In the genomic region with DNA sequence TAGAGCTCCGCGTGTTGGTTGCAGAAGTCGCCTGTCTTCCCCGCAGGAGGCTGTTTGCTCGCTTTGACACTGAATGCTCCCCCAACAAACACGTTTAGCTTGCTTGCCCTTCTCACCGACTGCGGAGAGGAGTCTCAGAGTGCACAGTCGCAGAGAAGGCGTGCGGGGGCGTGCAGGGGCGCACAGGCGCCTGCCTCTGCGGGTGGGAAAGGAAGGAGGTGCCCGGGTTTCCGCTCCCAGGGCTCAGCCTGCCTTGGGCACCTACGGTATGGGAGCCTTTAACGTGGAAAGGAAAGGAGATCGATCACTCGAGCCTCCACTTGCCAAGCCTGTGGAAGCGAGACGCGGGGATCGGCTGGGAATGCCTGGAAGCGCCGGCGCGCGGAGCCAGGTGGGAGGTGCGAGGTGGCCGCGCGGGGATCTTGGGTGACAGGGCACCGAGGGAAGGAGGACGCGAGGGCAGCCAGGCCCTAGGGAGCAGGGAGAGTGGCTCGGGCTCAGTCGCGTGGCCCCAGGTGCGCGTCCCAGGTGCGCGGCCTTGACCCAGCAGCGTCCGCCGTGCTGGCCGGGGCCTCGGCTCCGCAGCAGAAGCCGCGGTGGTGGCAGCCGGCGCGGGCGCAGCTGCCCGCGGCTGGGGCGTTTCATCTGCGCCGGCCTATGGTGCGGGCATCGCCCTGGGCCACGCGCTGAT, we compare ENCODE assay signal across 1 cellular context.
TF ChIP-seq lines count a peak whose summit lies in the region.

A gene (plus strand): TSS at position 419 of the 691 bp plus-strand sequence. CDS start 749 bp downstream, outside the sequence.

TF ChIP-seq in A549, 52 proteins besides CTCF, POLR2A, EP300 and RAD21 (continued from another document):
- TF ChIP-seq, protein P1, sequence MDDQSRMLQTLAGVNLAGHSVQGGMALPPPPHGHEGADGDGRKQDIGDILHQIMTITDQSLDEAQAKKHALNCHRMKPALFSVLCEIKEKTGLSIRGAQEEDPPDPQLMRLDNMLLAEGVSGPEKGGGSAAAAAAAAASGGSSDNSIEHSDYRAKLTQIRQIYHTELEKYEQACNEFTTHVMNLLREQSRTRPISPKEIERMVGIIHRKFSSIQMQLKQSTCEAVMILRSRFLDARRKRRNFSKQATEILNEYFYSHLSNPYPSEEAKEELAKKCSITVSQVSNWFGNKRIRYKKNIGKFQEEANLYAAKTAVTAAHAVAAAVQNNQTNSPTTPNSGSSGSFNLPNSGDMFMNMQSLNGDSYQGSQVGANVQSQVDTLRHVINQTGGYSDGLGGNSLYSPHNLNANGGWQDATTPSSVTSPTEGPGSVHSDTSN (IDR thresholded peaks at IDR 0.05): 0 out of 2 replicates have a peak, but pooled peaks have one; percentile 26
- no peak for TF ChIP-seq ZSCAN20 (CRISPR knock-in tag; IDR thresholded peaks at IDR 0.05)
- peak; percentile 85 to 97 for TF ChIP-seq JUN (IDR thresholded peaks at IDR 0.05)
- no peak for TF ChIP-seq NR3C1 (IDR thresholded peaks at IDR 0.05)
- TF ChIP-seq HOXB5 (CRISPR knock-in tag; IDR thresholded peaks at IDR 0.05): peak; percentile 64; the same call in 1 of the 2 replicates
- 0 out of 2 replicates have a peak, but pooled peaks have one; percentile 38 for TF ChIP-seq KDM5A (IDR thresholded peaks at IDR 0.05)
- no peak; the same call in none of the 2 replicates for TF ChIP-seq MYC (IDR thresholded peaks at IDR 0.05; ENCODE audit: borderline replicate concordance, low read length)
